ENCODE assay signal across 7 cellular contexts in genomic region chr5:77844408-77845272, GRCh38.
DNase-seq lines count a peak whose midpoint lies in the region; ATAC-seq and TF ChIP-seq lines count a peak whose summit lies in the region.

No MANE protein-coding gene starts in this region.

- no peak overlapping the region for H2AFZ ChIP-seq in GM23338

- in situ Hi-C loops in astrocyte of the cerebellum (cut with HindIII; ENCODE audit: low sequenced_read_pairs), result no loop called here

- ATAC-seq in GM23338 (peak; percentile 2; the same call in 2 of the 3 replicates), HG03520 (IDR thresholded peaks at IDR 0.05; ENCODE audit: unreplicated experiment) (no peak)
- ATAC-seq in stimulated activated naive CD8-positive, alpha-beta T cell treated with anti-CD3 and anti-CD28 coated beads, Interleukin-15, amount 100 ng/mL, for 72 hours, result peak; percentile 57

- H3K4me3 ChIP-seq in GM23338, result peak overlapping the region; percentile 61
- peak overlapping the region; percentile 29 for H3K4me3 ChIP-seq in astrocyte of the cerebellum (ENCODE audit: low read depth, low read length)

- TF ChIP-seq CTCF in GM23338 (conservative IDR thresholded peaks at IDR 0.05; ENCODE audit: low read depth in 2 of 2), result no peak
- peak; percentile 24 for TF ChIP-seq CTCF in astrocyte of the cerebellum (IDR thresholded peaks at IDR 0.05; ENCODE audit: low read depth, low read length, missing control alignments)

- H3K27me3 ChIP-seq in GM23338 (ENCODE audit: insufficient read depth), result peaks cover 100% of the 10 kb centered on the region

- peaks cover 30% of the 10 kb centered on the region for H3K4me1 Mint-ChIP-seq in GM23338
- peaks cover 23% of the 10 kb centered on the region for H3K4me1 Mint-ChIP-seq in stimulated activated naive CD8-positive, alpha-beta T cell treated with anti-CD3 and anti-CD28 coated beads, Interleukin-15, amount 100 ng/mL, for 72 hours

- H3F3A ChIP-seq in GM23338 (replicated peaks; ENCODE audit: low read depth), result peaks cover 22% of the 10 kb centered on the region

- no peaks in the 10 kb centered on the region for H3K79me2 ChIP-seq in GM23338 (replicated peaks; ENCODE audit: insufficient read depth)

- H4K20me1 ChIP-seq in GM23338 (replicated peaks; ENCODE audit: insufficient read depth), result peaks cover 35% of the 10 kb centered on the region

- peak overlapping the region; percentile 67 for H3K4me3 Mint-ChIP-seq in GM23338
- peak overlapping the region; percentile 62 to 89 for H3K4me3 Mint-ChIP-seq in stimulated activated naive CD8-positive, alpha-beta T cell treated with anti-CD3 and anti-CD28 coated beads, Interleukin-15, amount 100 ng/mL, for 72 hours

- H3K9me2 ChIP-seq in GM23338 (ENCODE audit: insufficient read depth), result no peaks in the 10 kb centered on the region

- H3K27ac ChIP-seq in GM23338 (ENCODE audit: low read depth), result no peak overlapping the region

- H3K36me3 ChIP-seq in GM23338 (ENCODE audit: insufficient read depth), result no peaks in the 10 kb centered on the region

- peaks cover 90% of the 10 kb centered on the region for H3K27me3 Mint-ChIP-seq in GM23338 (ENCODE audit: insufficient read depth, low read depth, poor library complexity)
- peaks cover 86% of the 10 kb centered on the region for H3K27me3 Mint-ChIP-seq in stimulated activated naive CD8-positive, alpha-beta T cell treated with anti-CD3 and anti-CD28 coated beads, Interleukin-15, amount 100 ng/mL, for 72 hours

- H3K27ac Mint-ChIP-seq in GM23338, result no peak overlapping the region
- no peak overlapping the region for H3K27ac Mint-ChIP-seq in stimulated activated naive CD8-positive, alpha-beta T cell treated with anti-CD3 and anti-CD28 coated beads, Interleukin-15, amount 100 ng/mL, for 72 hours

- no peaks in the 10 kb centered on the region; the same call in 2 of the 3 replicates for H3K9me3 Mint-ChIP-seq in GM23338
- no peaks in the 10 kb centered on the region for H3K9me3 Mint-ChIP-seq in stimulated activated naive CD8-positive, alpha-beta T cell treated with anti-CD3 and anti-CD28 coated beads, Interleukin-15, amount 100 ng/mL, for 72 hours

- H3K4me1 ChIP-seq in GM23338 (ENCODE audit: insufficient read depth), result peaks cover 41% of the 10 kb centered on the region

- no peaks in the 10 kb centered on the region for H3K36me3 Mint-ChIP-seq in GM23338 (ENCODE audit: low read depth)

- H3K4me2 ChIP-seq in GM23338, result peak overlapping the region; percentile 87

- peak; percentile 41 for DNase-seq in GM23338 (ENCODE audit: low spot score)
- no peak for DNase-seq in astrocyte of the cerebellum (ENCODE audit: low read depth)
- peak; percentile 18 for DNase-seq in iris pigment epithelial cell (ENCODE audit: low read depth)
- no peak for DNase-seq in stimulated activated naive CD8-positive, alpha-beta T cell treated with anti-CD3 and anti-CD28 coated beads, Interleukin-15, amount 100 ng/mL, for 72 hours
- no peak for DNase-seq in NK-92 (lab: John Stamatoyannopoulos, UW; ENCODE audit: unreplicated experiment)
- no peak for DNase-seq in stimulated activated CD4-positive, alpha-beta T cell treated with anti-CD3 and anti-CD28 coated beads, Interleukin-12 subunit alpha, Interleukin-12 subunit beta, amount 100 ng/mL, for 4 hours

TF ChIP-seq in GM23338, 12 proteins besides CTCF, POLR2A, EP300 and RAD21:
- no peak for TF ChIP-seq NANOG (IDR thresholded peaks at IDR 0.05; ENCODE audit: borderline replicate concordance)
- no peak for TF ChIP-seq ZNF462 (CRISPR knock-in tag; IDR thresholded peaks at IDR 0.05)
- peak; percentile 99 for TF ChIP-seq EZH2 (IDR thresholded peaks at IDR 0.05; ENCODE audit: low read depth, unreplicated experiment)
- TF ChIP-seq EZH2phosphoT487 (IDR thresholded peaks at IDR 0.05; ENCODE audit: unreplicated experiment), result peak; percentile 79

Comparison
In these comparisons a context has a peak if more than half of its experiments do, and no peak if none do; other contexts are left out.
1. DNase-seq: peak in GM23338 (single experiment) and iris pigment epithelial cell (single experiment); none in astrocyte of the cerebellum (single experiment), stimulated activated naive CD8-positive, alpha-beta T cell treated with anti-CD3 and anti-CD28 coated beads, Interleukin-15, amount 100 ng/mL, for 72 hours (0 of 2), NK-92 (single experiment) and stimulated activated CD4-positive, alpha-beta T cell treated with anti-CD3 and anti-CD28 coated beads, Interleukin-12 subunit alpha, Interleukin-12 subunit beta, amount 100 ng/mL, for 4 hours (single experiment).